8 cellular contexts compared by ENCODE assay signal in the genomic region with DNA sequence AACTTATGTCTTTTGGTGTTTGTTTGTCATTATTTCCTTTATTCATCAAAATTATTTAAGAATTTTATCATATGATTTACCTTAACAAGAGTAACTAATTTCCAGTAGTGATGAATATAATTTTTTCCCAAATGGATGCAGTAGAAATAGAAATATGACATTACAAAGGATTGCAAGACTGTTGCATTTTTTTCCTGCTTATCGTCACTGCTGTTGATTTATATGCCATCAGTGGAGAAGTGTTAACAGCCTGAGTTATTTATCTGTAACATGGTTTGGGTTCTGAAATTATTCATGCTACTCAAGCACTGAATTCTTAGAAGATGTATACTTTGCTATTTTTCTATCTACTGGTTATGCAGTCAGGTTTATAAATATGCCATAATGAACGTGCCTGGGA.
"Had no signal": no experiment of that assay in that cellular context is flagged by ENCODE, and none has a peak within 500 bp of the region (broad histone marks: within the 10 kb centered on the region; RNA-seq: fewer than 3 reads in every experiment).

No MANE protein-coding gene starts in this region.

- H3K9me3 ChIP-seq: HAP-1 had no signal

- DNase-seq: GM23248, GOT3, H7, HFFc6 had no signal

- ATAC-seq: HCT116, HepG2 had no signal

- H3K4me1 ChIP-seq: HAP-1 had no signal

- FAIRE-seq: HepG2 had no signal

- H3K36me3 ChIP-seq: HAP-1 had no signal

- H2AFZ ChIP-seq: GM23248 had no signal

- H3K9ac ChIP-seq: GM23248 had no signal

- H3K27ac ChIP-seq: GM23248, HL-60 had no signal

- H3K4me3 ChIP-seq: GM23248, HAP-1 had no signal
